16 cellular contexts compared by ENCODE assay signal in the genomic region with DNA sequence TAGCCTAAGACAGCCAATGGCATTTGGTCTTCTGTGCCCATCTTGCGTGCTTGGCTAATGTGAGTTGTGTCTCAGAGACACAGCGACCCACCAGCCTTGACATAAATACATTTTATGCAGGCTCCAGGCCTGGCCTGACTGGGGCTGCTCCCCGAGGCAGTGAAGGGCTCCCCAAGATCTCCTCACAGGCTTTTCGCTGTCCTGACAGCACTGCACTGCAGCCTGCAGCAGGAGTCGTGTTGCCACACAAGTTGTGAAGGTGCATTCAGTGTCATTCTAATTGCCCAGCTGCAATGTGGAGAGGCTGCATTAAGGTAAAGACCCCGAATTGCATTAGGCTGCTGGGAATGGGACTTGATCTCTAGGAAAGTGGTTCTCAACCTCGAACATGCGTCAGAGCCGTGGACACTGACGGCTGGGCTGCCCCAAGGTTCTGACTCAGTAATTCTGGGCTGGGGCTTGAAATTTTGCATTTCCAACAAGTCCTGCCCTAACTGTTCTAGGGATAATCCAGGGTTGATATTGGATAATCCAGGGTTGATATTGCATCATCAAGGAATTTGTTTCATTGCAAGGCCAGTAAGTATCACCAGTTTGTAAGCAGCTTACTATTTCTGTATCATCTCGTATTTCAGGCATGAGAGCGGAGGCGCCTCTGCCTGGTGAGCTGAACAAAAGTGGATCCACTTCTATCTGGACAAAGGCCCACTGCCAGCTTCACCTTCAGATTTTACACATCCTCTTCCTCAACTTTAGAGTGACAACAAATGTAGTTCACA.
DNase-seq lines count a peak whose midpoint lies in the region; ATAC-seq and TF ChIP-seq lines count a peak whose summit lies in the region.
"Had no signal": no experiment of that assay in that cellular context is flagged by ENCODE, and none has a peak within 500 bp of the region (broad histone marks: within the 10 kb centered on the region; RNA-seq: fewer than 3 reads in every experiment).

No MANE protein-coding gene starts in this region.

- no peaks in the 10 kb centered on the region for H4K20me1 ChIP-seq in GM23248 (ENCODE audit: insufficient read depth)

- intact Hi-C loops in activated T-helper 1 cell treated with anti-CD3 and anti-CD28 coated beads, Interleukin-12 subunit alpha, Interleukin-12 subunit beta, Interleukin-2, Interleukin-4 antibody, amounts not matched to agents 30 ng/mL and 10 ng/mL and 1 ng/mL, durations not matched to agents 14 hours and 24 hours and 36 hours (cut with micrococcal nuclease): no loop called here

- CTCF ChIA-PET in AG04450 (lab: Charles Lee): interaction anchor here (0.6 to 4.9 kb wide), 17 partner anchors 9 to 276 kb away, joined by 3 to 66 read pairs (median 7); a partner anchor contains a TSS

- in situ Hi-C loops in GM23248 (cut with MboI): loop anchor here (5.0 kb wide), 1 partner anchor 153 kb away; no protein-coding TSS in a partner anchor

- no peak overlapping the region for H3K9ac ChIP-seq in GM23248

- no peak for TF ChIP-seq CTCF in AG04450 (IDR thresholded peaks at IDR 0.05; ENCODE audit: low read depth, low read length)

- no peaks in the 10 kb centered on the region for H3K36me3 Mint-ChIP-seq in activated T-helper 1 cell treated with anti-CD3 and anti-CD28 coated beads, Interleukin-12 subunit alpha, Interleukin-12 subunit beta, Interleukin-2, Interleukin-4 antibody, amounts not matched to agents 30 ng/mL and 10 ng/mL and 1 ng/mL, durations not matched to agents 14 hours and 24 hours and 36 hours (ENCODE audit: low read depth)
- H3K36me3 Mint-ChIP-seq: CD14-positive monocyte had no signal

- no peak overlapping the region for H3K4me2 ChIP-seq in GM23248 (ENCODE audit: unreplicated experiment)

- peaks cover 18% of the 10 kb centered on the region; the same call in 1 of the 2 replicates for H3K4me1 ChIP-seq in GM23248 (ENCODE audit: insufficient read depth)

- no peaks in the 10 kb centered on the region for H3K79me2 ChIP-seq in GM23248 (ENCODE audit: insufficient read depth)

- H3K4me1 Mint-ChIP-seq in activated T-helper 1 cell treated with anti-CD3 and anti-CD28 coated beads, Interleukin-12 subunit alpha, Interleukin-12 subunit beta, Interleukin-2, Interleukin-4 antibody, amounts not matched to agents 30 ng/mL and 10 ng/mL and 1 ng/mL, durations not matched to agents 14 hours and 24 hours and 36 hours (ENCODE audit: low read depth): peaks cover 17% of the 10 kb centered on the region

- POLR2A ChIA-PET in AG04450 (lab: Yijun Ruan, JAX): interaction anchor here (1.0 kb wide), 1 partner anchor 16 kb away, joined by 3 read pairs; no protein-coding TSS in a partner anchor

- H3K9me3 ChIP-seq in AG04450 (ENCODE audit: control insufficient read depth, insufficient read depth, low read length) (peaks cover 36% of the 10 kb centered on the region), GM23248 (ENCODE audit: low read depth) (peaks cover 6% of the 10 kb centered on the region)

- peaks cover 26% of the 10 kb centered on the region for H3K9me3 Mint-ChIP-seq in activated T-helper 1 cell treated with anti-CD3 and anti-CD28 coated beads, Interleukin-12 subunit alpha, Interleukin-12 subunit beta, Interleukin-2, Interleukin-4 antibody, amounts not matched to agents 30 ng/mL and 10 ng/mL and 1 ng/mL, durations not matched to agents 14 hours and 24 hours and 36 hours

- H2AFZ ChIP-seq in GM23248: no peak overlapping the region

- H3K9me2 ChIP-seq in GM23248 (ENCODE audit: insufficient read depth): no peaks in the 10 kb centered on the region

- WGBS in GM23248 (ENCODE audit: low coverage in 1 of 2, low lambda C conversion rate in 2 of 2, missing lambda C conversion rate in 2 of 2), 2 experiments: 75 to 82% methylated on average over 13 of the region's 13 CpGs

- peaks cover 5% of the 10 kb centered on the region for H3K27me3 ChIP-seq in AG04450 (ENCODE audit: control insufficient read depth, insufficient read depth, low read length)
- H3K27me3 ChIP-seq in GM23248 (replicated peaks; ENCODE audit: insufficient read depth): no peaks in the 10 kb centered on the region

- no peak overlapping the region for H3K4me3 ChIP-seq in AG04450 (ENCODE audit: low read depth, low read length)
- no peak overlapping the region for H3K4me3 ChIP-seq in GM23248
- H3K4me3 ChIP-seq: esophagus squamous epithelium, stomach had no signal

- no peak overlapping the region for H3K27ac Mint-ChIP-seq in activated T-helper 1 cell treated with anti-CD3 and anti-CD28 coated beads, Interleukin-12 subunit alpha, Interleukin-12 subunit beta, Interleukin-2, Interleukin-4 antibody, amounts not matched to agents 30 ng/mL and 10 ng/mL and 1 ng/mL, durations not matched to agents 14 hours and 24 hours and 36 hours
- H3K27ac Mint-ChIP-seq: immature natural killer cell had no signal

- peaks cover 13% of the 10 kb centered on the region for H3K27me3 Mint-ChIP-seq in activated T-helper 1 cell treated with anti-CD3 and anti-CD28 coated beads, Interleukin-12 subunit alpha, Interleukin-12 subunit beta, Interleukin-2, Interleukin-4 antibody, amounts not matched to agents 30 ng/mL and 10 ng/mL and 1 ng/mL, durations not matched to agents 14 hours and 24 hours and 36 hours (ENCODE audit: insufficient read depth)

- H3F3A ChIP-seq in GM23248 (ENCODE audit: insufficient read depth): peaks cover 9% of the 10 kb centered on the region

- DNase-seq in AG04450 (ENCODE audit: low read depth, low spot score): peak; percentile 36
- DNase-seq in GM23248: peak; percentile 50
- DNase-seq in amniotic epithelial cell (ENCODE audit: low read depth): peak; percentile 86
- peak; percentile 18 for DNase-seq in islet precursor cell
- DNase-seq in Kasumi-1 (lab: John Stamatoyannopoulos, UW): no peak
- DNase-seq in activated T-helper 1 cell treated with anti-CD3 and anti-CD28 coated beads, Interleukin-12 subunit alpha, Interleukin-12 subunit beta, Interleukin-2, Interleukin-4 antibody, amounts not matched to agents 30 ng/mL and 10 ng/mL and 1 ng/mL, durations not matched to agents 14 hours and 24 hours and 36 hours (ENCODE audit: low spot score): no peak
- DNase-seq: cortex of kidney, esophagus squamous epithelium, H7, immature natural killer cell, NCI-H526, stomach, T1000 had no signal

- peak overlapping the region; percentile 25 for H3K27ac ChIP-seq in AG04450 (ENCODE audit: low read depth, low read length)
- H3K27ac ChIP-seq in GM23248: no peak overlapping the region
- H3K27ac ChIP-seq: esophagus squamous epithelium had no signal

- ATAC-seq in HG02798 (IDR thresholded peaks at IDR 0.05; ENCODE audit: poor library complexity, unreplicated experiment) (no peak), HG02884 (IDR thresholded peaks at IDR 0.05; ENCODE audit: unreplicated experiment) (no peak)

- no peak overlapping the region for H3K4me3 Mint-ChIP-seq in activated T-helper 1 cell treated with anti-CD3 and anti-CD28 coated beads, Interleukin-12 subunit alpha, Interleukin-12 subunit beta, Interleukin-2, Interleukin-4 antibody, amounts not matched to agents 30 ng/mL and 10 ng/mL and 1 ng/mL, durations not matched to agents 14 hours and 24 hours and 36 hours
- H3K4me3 Mint-ChIP-seq: CD14-positive monocyte, immature natural killer cell had no signal

- no peaks in the 10 kb centered on the region for H3K36me3 ChIP-seq in GM23248 (ENCODE audit: low read depth)
- H3K36me3 ChIP-seq: esophagus squamous epithelium, stomach had no signal

Comparison
In these comparisons a context has a peak if more than half of its experiments do, and no peak if none do; other contexts are left out.
1. DNase-seq: peak in AG04450 (single experiment), GM23248 (single experiment), amniotic epithelial cell (single experiment) and islet precursor cell (single experiment); none in Kasumi-1 (0 of 2) and activated T-helper 1 cell treated with anti-CD3 and anti-CD28 coated beads, Interleukin-12 subunit alpha, Interleukin-12 subunit beta, Interleukin-2, Interleukin-4 antibody, amounts not matched to agents 30 ng/mL and 10 ng/mL and 1 ng/mL, durations not matched to agents 14 hours and 24 hours and 36 hours (single experiment).